1 cellular context compared by ENCODE assay signal in the genomic region with DNA sequence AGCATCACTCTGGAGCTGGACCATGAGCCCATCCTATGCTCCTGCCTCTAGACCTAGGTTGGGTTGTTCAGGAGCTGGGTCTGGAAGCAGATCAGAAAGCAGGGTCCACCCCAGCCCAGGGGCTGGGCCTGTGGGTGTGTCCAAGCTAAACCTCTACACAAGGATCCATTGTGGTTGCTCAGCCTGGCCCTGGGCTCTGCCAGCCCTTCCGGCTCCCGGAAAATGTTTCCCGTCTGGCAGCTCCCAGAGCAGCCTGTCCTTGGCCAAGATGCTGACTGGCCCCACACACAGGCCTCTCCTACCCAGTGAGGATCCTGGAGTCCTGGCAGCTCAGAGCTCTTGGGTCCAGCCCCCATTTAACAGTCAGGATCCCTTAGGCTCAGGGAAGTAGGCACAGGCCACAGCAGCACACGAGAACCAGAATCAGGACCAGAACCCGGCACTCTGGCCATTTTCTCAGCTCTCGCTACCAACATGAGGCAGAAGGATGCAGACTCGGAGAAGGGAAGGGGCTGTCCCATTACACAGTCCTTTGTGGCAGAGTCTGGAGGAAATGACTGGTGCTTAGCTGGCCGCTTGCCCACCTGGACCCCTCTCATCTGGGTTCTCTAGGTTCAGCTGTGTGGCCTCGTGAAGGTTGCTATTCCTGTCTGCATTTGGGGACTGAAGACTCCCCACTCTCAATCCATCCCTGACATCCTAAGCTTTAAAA.
A peak's percentile ranks its signal among the peaks of the same experiment; 100 is the strongest.
TF ChIP-seq lines count a peak whose summit lies in the region.

No MANE protein-coding gene starts in this region.

TF ChIP-seq in HepG2, 621 proteins besides CTCF, POLR2A, EP300 and RAD21 (continued from another document and continues in another):
- TF ChIP-seq TFDP1 (CRISPR knock-in tag; IDR thresholded peaks at IDR 0.05; ENCODE audit: borderline replicate concordance), result no peak
- no peak for TF ChIP-seq ZNF547 (CRISPR knock-in tag; IDR thresholded peaks at IDR 0.05)
- TF ChIP-seq ZNF143 (CRISPR knock-in tag; IDR thresholded peaks at IDR 0.05), result no peak
- no peak for TF ChIP-seq NFE2L2 (IDR thresholded peaks at IDR 0.05; ENCODE audit: low read length)
- 0 out of 2 replicates have a peak, but pooled peaks have one; percentile 33 for TF ChIP-seq FOSL2 (CRISPR knock-in tag; IDR thresholded peaks at IDR 0.05)
- no peak for TF ChIP-seq ZNF83 (CRISPR knock-in tag; IDR thresholded peaks at IDR 0.05; ENCODE audit: borderline replicate concordance)
- TF ChIP-seq, protein P1, sequence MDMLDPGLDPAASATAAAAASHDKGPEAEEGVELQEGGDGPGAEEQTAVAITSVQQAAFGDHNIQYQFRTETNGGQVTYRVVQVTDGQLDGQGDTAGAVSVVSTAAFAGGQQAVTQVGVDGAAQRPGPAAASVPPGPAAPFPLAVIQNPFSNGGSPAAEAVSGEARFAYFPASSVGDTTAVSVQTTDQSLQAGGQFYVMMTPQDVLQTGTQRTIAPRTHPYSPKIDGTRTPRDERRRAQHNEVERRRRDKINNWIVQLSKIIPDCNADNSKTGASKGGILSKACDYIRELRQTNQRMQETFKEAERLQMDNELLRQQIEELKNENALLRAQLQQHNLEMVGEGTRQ (IDR thresholded peaks at IDR 0.05; ENCODE audit: low read depth, low read length), result no peak
- TF ChIP-seq, protein P1 (CRISPR knock-in tag; IDR thresholded peaks at IDR 0.05; ENCODE audit: borderline replicate concordance), result no peak
- peak; percentile 89 for TF ChIP-seq ZNF687 (CRISPR knock-in tag; IDR thresholded peaks at IDR 0.05)
- no peak for TF ChIP-seq ZNF816 (CRISPR knock-in tag; IDR thresholded peaks at IDR 0.05; ENCODE audit: borderline replicate concordance)
- TF ChIP-seq, protein P2, sequence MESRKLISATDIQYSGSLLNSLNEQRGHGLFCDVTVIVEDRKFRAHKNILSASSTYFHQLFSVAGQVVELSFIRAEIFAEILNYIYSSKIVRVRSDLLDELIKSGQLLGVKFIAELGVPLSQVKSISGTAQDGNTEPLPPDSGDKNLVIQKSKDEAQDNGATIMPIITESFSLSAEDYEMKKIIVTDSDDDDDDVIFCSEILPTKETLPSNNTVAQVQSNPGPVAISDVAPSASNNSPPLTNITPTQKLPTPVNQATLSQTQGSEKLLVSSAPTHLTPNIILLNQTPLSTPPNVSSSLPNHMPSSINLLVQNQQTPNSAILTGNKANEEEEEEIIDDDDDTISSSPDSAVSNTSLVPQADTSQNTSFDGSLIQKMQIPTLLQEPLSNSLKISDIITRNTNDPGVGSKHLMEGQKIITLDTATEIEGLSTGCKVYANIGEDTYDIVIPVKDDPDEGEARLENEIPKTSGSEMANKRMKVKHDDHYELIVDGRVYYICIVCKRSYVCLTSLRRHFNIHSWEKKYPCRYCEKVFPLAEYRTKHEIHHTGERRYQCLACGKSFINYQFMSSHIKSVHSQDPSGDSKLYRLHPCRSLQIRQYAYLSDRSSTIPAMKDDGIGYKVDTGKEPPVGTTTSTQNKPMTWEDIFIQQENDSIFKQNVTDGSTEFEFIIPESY (CRISPR knock-in tag; IDR thresholded peaks at IDR 0.05), result no peak
- TF ChIP-seq PAXIP1 (CRISPR knock-in tag; conservative IDR thresholded peaks at IDR 0.05), result peak; percentile 46
- TF ChIP-seq ATF6 (CRISPR knock-in tag; conservative IDR thresholded peaks at IDR 0.05), result no peak
- peak; percentile 57; the same call in 1 of the 2 replicates for TF ChIP-seq ZFP91 (CRISPR knock-in tag; IDR thresholded peaks at IDR 0.05; ENCODE audit: borderline replicate concordance)
- TF ChIP-seq MEIS2 (CRISPR knock-in tag; IDR thresholded peaks at IDR 0.05), result 0 out of 2 replicates have a peak, but pooled peaks have one; percentile 28
- no peak for TF ChIP-seq ZNF713 (CRISPR knock-in tag; IDR thresholded peaks at IDR 0.05)
- TF ChIP-seq CSRNP1 (CRISPR knock-in tag; IDR thresholded peaks at IDR 0.05), result peak; percentile 45; the same call in 1 of the 2 replicates
- no peak for TF ChIP-seq MZF1 (CRISPR knock-in tag; IDR thresholded peaks at IDR 0.05; ENCODE audit: borderline replicate concordance)
- TF ChIP-seq NCOA5 (CRISPR knock-in tag; IDR thresholded peaks at IDR 0.05), result no peak
- TF ChIP-seq PATZ1 (CRISPR knock-in tag; IDR thresholded peaks at IDR 0.05), result no peak
- TF ChIP-seq ERF (CRISPR knock-in tag; IDR thresholded peaks at IDR 0.05), result no peak
- peak; percentile 11; the same call in 1 of the 2 replicates for TF ChIP-seq FOXA3 (CRISPR knock-in tag; IDR thresholded peaks at IDR 0.05)
- TF ChIP-seq, protein P3, sequence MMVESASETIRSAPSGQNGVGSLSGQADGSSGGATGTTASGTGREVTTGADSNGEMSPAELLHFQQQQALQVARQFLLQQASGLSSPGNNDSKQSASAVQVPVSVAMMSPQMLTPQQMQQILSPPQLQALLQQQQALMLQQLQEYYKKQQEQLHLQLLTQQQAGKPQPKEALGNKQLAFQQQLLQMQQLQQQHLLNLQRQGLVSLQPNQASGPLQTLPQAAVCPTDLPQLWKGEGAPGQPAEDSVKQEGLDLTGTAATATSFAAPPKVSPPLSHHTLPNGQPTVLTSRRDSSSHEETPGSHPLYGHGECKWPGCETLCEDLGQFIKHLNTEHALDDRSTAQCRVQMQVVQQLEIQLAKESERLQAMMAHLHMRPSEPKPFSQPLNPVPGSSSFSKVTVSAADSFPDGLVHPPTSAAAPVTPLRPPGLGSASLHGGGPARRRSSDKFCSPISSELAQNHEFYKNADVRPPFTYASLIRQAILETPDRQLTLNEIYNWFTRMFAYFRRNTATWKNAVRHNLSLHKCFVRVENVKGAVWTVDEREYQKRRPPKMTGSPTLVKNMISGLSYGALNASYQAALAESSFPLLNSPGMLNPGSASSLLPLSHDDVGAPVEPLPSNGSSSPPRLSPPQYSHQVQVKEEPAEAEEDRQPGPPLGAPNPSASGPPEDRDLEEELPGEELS (CRISPR knock-in tag; IDR thresholded peaks at IDR 0.05), result peak; percentile 45; the same call in 1 of the 2 replicates
- no peak for TF ChIP-seq CREB1 (IDR thresholded peaks at IDR 0.05)
- no peak for TF ChIP-seq CREB1 (CRISPR knock-in tag; IDR thresholded peaks at IDR 0.05)
